16 cellular contexts compared by ENCODE assay signal in the genomic region with DNA sequence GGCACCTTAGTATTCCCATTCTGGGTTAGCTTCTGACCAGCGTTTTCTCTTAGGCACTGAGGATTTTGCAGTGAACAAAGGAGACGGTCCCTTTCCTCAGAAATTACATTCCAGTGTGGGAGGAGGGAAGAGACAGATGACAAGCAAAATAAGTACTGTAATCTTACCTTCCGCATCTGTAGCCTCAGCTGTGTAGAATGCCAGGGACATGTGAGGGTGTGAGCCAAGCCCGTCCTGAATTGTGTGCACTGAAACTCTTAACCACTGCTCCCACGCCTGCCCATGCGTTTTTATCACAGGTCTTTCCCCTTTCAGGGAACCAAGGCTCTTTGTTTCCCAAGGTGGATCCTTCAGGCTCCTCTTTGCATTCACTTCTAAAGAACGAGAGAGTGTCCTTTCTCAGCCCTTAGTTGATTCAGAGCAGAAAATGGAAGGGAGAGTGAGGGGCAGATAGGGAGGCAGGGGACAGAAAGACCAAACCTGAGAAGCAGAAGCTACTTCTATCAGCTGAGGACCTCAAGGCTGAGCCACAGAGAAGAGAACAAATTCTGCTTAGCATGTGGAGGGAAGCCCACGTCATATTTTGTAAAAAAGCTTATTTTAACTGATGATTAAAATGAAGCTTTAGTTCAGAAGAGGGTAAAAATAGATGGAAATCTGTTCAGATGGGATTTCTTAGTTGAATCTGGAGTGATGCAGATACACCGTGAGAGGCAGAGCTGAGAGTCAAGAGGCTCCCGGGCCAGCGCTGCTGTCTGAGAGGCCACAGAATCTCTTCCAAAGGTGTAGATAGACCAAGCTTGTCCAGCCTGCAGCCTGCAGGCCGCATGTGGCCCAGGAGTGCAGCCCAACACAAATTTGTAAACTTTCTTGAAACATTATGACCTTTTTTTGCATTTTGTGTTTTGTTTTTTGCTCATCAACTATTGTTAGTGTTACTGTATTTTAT.
DNase-seq lines count a peak whose midpoint lies in the region; ATAC-seq lines count a peak whose summit lies in the region.
"Had no signal": no experiment of that assay in that cellular context is flagged by ENCODE, and none has a peak within 500 bp of the region (broad histone marks: within the 10 kb centered on the region; RNA-seq: fewer than 3 reads in every experiment).

No MANE protein-coding gene starts in this region.

- no peaks in the 10 kb centered on the region for H3K27me3 Mint-ChIP-seq in activated naive CD8-positive, alpha-beta T cell
- no peaks in the 10 kb centered on the region for H3K27me3 Mint-ChIP-seq in activated T-helper 2 cell treated with anti-CD3 and anti-CD28 coated beads, Interferon-gamma antibody, Interleukin-2, Interleukin-4, amounts not matched to agents 10 μg/mL and 5 μg/mL and 100 μg/mL, durations not matched to agents 14 hours and 24 hours and 36 hours (ENCODE audit: low read depth)
- H3K27me3 Mint-ChIP-seq: activated B cell treated with CpG ODN at 0.5 μM for 24 hours had no signal

- peak overlapping the region; percentile 42 for H3K4me3 Mint-ChIP-seq in activated naive CD8-positive, alpha-beta T cell
- no peak overlapping the region for H3K4me3 Mint-ChIP-seq in activated T-helper 2 cell treated with anti-CD3 and anti-CD28 coated beads, Interferon-gamma antibody, Interleukin-2, Interleukin-4, amounts not matched to agents 10 μg/mL and 5 μg/mL and 100 μg/mL, durations not matched to agents 14 hours and 24 hours and 36 hours (ENCODE audit: low read depth)
- H3K4me3 Mint-ChIP-seq: activated B cell treated with CpG ODN at 0.5 μM for 24 hours, HFFc6 had no signal

- peaks cover 69% of the 10 kb centered on the region for H3K4me1 Mint-ChIP-seq in activated naive CD8-positive, alpha-beta T cell (ENCODE audit: low read depth)
- H3K4me1 Mint-ChIP-seq in activated T-helper 2 cell treated with anti-CD3 and anti-CD28 coated beads, Interferon-gamma antibody, Interleukin-2, Interleukin-4, amounts not matched to agents 10 μg/mL and 5 μg/mL and 100 μg/mL, durations not matched to agents 14 hours and 24 hours and 36 hours (ENCODE audit: low read depth): peaks cover 35% of the 10 kb centered on the region

- H3K36me3 Mint-ChIP-seq in activated naive CD8-positive, alpha-beta T cell: no peaks in the 10 kb centered on the region
- H3K36me3 Mint-ChIP-seq in activated T-helper 2 cell treated with anti-CD3 and anti-CD28 coated beads, Interferon-gamma antibody, Interleukin-2, Interleukin-4, amounts not matched to agents 10 μg/mL and 5 μg/mL and 100 μg/mL, durations not matched to agents 14 hours and 24 hours and 36 hours (ENCODE audit: low read depth): no peaks in the 10 kb centered on the region

- intact Hi-C loops in left ventricle myocardium superior (cut with micrococcal nuclease): no loop called here
- intact Hi-C loops in Right ventricle myocardium inferior (cut with DNase I): loop anchor here (5.0 kb wide), 1 partner anchor 71 kb away; no protein-coding TSS in a partner anchor
- intact Hi-C loops in activated T-helper 2 cell treated with anti-CD3 and anti-CD28 coated beads, Interferon-gamma antibody, Interleukin-2, Interleukin-4, amounts not matched to agents 10 μg/mL and 5 μg/mL and 100 μg/mL, durations not matched to agents 14 hours and 24 hours and 36 hours (cut with micrococcal nuclease): no loop called here

- H3K9me3 Mint-ChIP-seq in activated naive CD8-positive, alpha-beta T cell (ENCODE audit: low read depth): no peaks in the 10 kb centered on the region
- no peaks in the 10 kb centered on the region for H3K9me3 Mint-ChIP-seq in activated T-helper 2 cell treated with anti-CD3 and anti-CD28 coated beads, Interferon-gamma antibody, Interleukin-2, Interleukin-4, amounts not matched to agents 10 μg/mL and 5 μg/mL and 100 μg/mL, durations not matched to agents 14 hours and 24 hours and 36 hours
- H3K9me3 Mint-ChIP-seq: activated B cell treated with CpG ODN at 0.5 μM for 24 hours, HFFc6 had no signal

- ATAC-seq in left ventricle myocardium superior: peak; percentile 21
- ATAC-seq in Right ventricle myocardium inferior: no peak
- ATAC-seq: HepG2 had no signal

- peak overlapping the region; percentile 91 for H3K27ac Mint-ChIP-seq in activated naive CD8-positive, alpha-beta T cell
- no peak overlapping the region for H3K27ac Mint-ChIP-seq in activated T-helper 2 cell treated with anti-CD3 and anti-CD28 coated beads, Interferon-gamma antibody, Interleukin-2, Interleukin-4, amounts not matched to agents 10 μg/mL and 5 μg/mL and 100 μg/mL, durations not matched to agents 14 hours and 24 hours and 36 hours
- H3K27ac Mint-ChIP-seq: activated B cell treated with CpG ODN at 0.5 μM for 24 hours, HFFc6 had no signal

- DNase-seq in left ventricle myocardium superior (no peak), Right ventricle myocardium inferior (ENCODE audit: missing footprints) (no peak), middle frontal gyrus (ENCODE audit: extremely low spot score, low spot score) (peak; percentile 39), UCSD-AML1 (lab: John Stamatoyannopoulos, UW; ENCODE audit: unreplicated experiment) (no peak)
- no peak for DNase-seq in stimulated activated CD4-positive, alpha-beta T cell treated with anti-CD3 and anti-CD28 coated beads, Interleukin-15, amount 100 ng/mL, for 24 hours
- no peak for DNase-seq in activated CD4-positive, CD25-positive, alpha-beta regulatory T cell treated with anti-CD3 and anti-CD28 coated beads, Interleukin-2, amount 50 U/mL, for 72 hours
- no peak for DNase-seq in activated T-helper 2 cell treated with anti-CD3 and anti-CD28 coated beads, Interferon-gamma antibody, Interleukin-2, Interleukin-4, amounts not matched to agents 10 μg/mL and 5 μg/mL and 100 μg/mL, durations not matched to agents 14 hours and 24 hours and 36 hours (ENCODE audit: low spot score)
- DNase-seq: activated B cell treated with CpG ODN at 0.5 μM for 24 hours; activated effector memory CD4-positive, alpha-beta T cell treated with anti-CD3 and anti-CD28 coated beads, Interleukin-2, amount 50 U/mL, for 16 hours; GF-D8; HFFc6; midbrain; NCI-H1092; NCI-H69 had no signal
